In the genomic region with DNA sequence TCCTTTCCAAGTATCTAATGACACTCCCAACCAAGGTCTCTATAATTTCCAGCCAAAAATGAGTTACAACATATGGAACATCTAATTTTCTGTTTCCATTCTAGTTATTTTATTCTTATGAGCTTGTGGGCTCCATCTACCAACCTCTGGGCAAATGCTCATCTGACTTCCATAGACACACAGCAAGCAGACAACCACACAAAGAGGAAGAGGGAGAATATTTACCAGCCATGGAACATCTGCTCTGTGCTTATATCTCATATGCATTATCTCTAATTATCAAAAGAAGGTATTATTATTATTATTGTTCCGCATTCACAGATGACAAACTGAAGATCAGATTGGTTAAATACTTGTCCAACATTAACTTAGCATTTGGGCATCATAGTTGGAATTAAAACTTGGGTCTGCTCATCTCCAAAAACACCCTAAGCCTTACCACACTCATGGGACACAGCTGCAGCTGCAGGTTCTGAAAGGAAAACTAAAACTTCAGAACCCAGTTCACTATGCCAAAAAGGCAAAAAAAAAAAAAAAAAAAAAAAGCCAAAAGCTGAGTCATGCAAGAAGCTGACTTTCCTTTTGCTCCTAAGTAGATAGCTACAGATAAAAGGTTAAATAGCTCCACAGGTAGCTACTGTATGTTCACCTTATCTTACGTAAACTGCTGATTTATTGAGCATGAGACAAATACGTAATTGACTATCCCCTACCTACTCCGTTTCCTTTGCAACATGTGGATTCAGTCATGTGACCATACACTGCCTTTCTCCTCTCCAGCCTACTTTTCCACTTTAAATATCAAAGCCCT, we compare ENCODE assay signal across 10 cellular contexts. TPM values are rescaled to one million over a fixed set of nuclear protein-coding genes. Genes with fewer than 3 reads are reported as not detected.
DNase-seq lines count a peak whose midpoint lies in the region; ATAC-seq, FAIRE-seq and TF ChIP-seq lines count a peak whose summit lies in the region.
"Had no signal": no experiment of that assay in that cellular context is flagged by ENCODE, and none has a peak within 500 bp of the region (broad histone marks: within the 10 kb centered on the region; RNA-seq: fewer than 3 reads in every experiment).

No MANE protein-coding gene starts in this region.

- H2AFZ ChIP-seq in H1 (ENCODE audit: low read length), result peak overlapping the region; percentile 84

- H4K91ac ChIP-seq in H1 (replicated peaks; ENCODE audit: insufficient read length, low read length), result no peak overlapping the region

- no peaks in the 10 kb centered on the region for H3K9me3 ChIP-seq in H1 (ENCODE audit: insufficient read depth in 2 of 2, low read depth in 1 of 2, low read length in 1 of 2)
- H3K9me3 ChIP-seq: neutrophil had no signal

- H3K79me1 ChIP-seq in H1 (ENCODE audit: low read depth, low read length), result no peaks in the 10 kb centered on the region

- no peak for TF ChIP-seq POLR2A in GM12891 (IDR thresholded peaks at IDR 0.05; ENCODE audit: low read depth, low read length)
- no peak for TF ChIP-seq POLR2A in H1 (IDR thresholded peaks at IDR 0.05; ENCODE audit: control extremely low read depth in 1 of 2, low read depth in 2 of 2, low read length in 2 of 2)

- WGBS in H1 (ENCODE audit: extremely low coverage in 1 of 2, insufficient coverage in 1 of 2, insufficient read length in 1 of 2, insufficient replicate concordance in 2 of 2, low coverage in 1 of 2, low lambda C conversion rate in 2 of 2, missing lambda C conversion rate in 1 of 2), 2 experiments, result 81% methylated on average over 4 of the region's 4 CpGs; no CpG with 5 or more reads in 1 of the 2 experiments

- H3K79me2 ChIP-seq in H1 (ENCODE audit: control insufficient read depth in 1 of 2, insufficient read depth in 2 of 2, low read length in 2 of 2), result no peaks in the 10 kb centered on the region

- DNase-seq in GM12891 (ENCODE audit: insufficient read length, low spot score), result no peak
- DNase-seq in H1 (ENCODE audit: low read depth in 1 of 2, low spot score in 2 of 2), result no peak
- DNase-seq in activated CD8-positive, alpha-beta memory T cell treated with anti-CD3 and anti-CD28 coated beads, Interleukin-2, amount 10 ng/mL, durations not matched to agents 7 days and 5 days, result no peak
- no peak for DNase-seq in Right ventricle myocardium superior
- DNase-seq in omental fat pad (ENCODE audit: low spot score), result no peak
- no peak for DNase-seq in NCI-H1105 treated with DMSO at 0.1 percent for 48 hours (lab: John Stamatoyannopoulos, UW)
- DNase-seq: activated effector memory CD4-positive, alpha-beta T cell treated with Interleukin-2 at 50 U/mL for 16 hours had no signal

- H3K9ac ChIP-seq in H1 (replicated peaks in 1 of 4; ENCODE audit: extremely low read depth in 1 of 4, low read depth in 3 of 4, low read length in 3 of 4), result no peak overlapping the region

- H3K4me1 ChIP-seq in H1 (replicated peaks in 1 of 4; ENCODE audit: control insufficient read depth in 3 of 4, insufficient read depth in 4 of 4, low read length in 3 of 4), result peaks cover 3 to 10% (median 6%) of the 10 kb centered on the region in 4 experiments

- no peak overlapping the region for H3K4me2 ChIP-seq in H1 (ENCODE audit: insufficient read depth in 1 of 2, low read depth in 2 of 2, low read length in 2 of 2)

- H3K36me3 Mint-ChIP-seq in activated CD8-positive, alpha-beta memory T cell treated with anti-CD3 and anti-CD28 coated beads, Interleukin-2, amount 10 ng/mL, durations not matched to agents 7 days and 5 days, result no peaks in the 10 kb centered on the region

- no peak overlapping the region for H2BK5ac ChIP-seq in H1 (ENCODE audit: low read depth, low read length)

- no peak overlapping the region for H3K4ac ChIP-seq in H1 (replicated peaks; ENCODE audit: insufficient read length, low read depth, low read length)

- H2BK120ac ChIP-seq in H1 (replicated peaks; ENCODE audit: low read depth, low read length), result no peak overlapping the region

- H3K27ac ChIP-seq in H1 (ENCODE audit: low read depth, low read length), result no peak overlapping the region
- H3K27ac ChIP-seq: neutrophil had no signal

- TF ChIP-seq CTCF in H1 (IDR thresholded peaks at IDR 0.05; ENCODE audit: control extremely low read depth in 1 of 3, insufficient read depth in 1 of 3, low read depth in 1 of 3, low read length in 3 of 3), result no peak
- TF ChIP-seq CTCF in omental fat pad (IDR thresholded peaks at IDR 0.05), result no peak

- intact Hi-C loops in Right ventricle myocardium superior (cut with DNase I), result no loop called here

- H3K27me3 ChIP-seq in H1 (replicated peaks in 1 of 4; ENCODE audit: control insufficient read depth in 3 of 4, extremely low read depth in 1 of 4, insufficient read depth in 3 of 4, low read length in 3 of 4), result peaks cover 0 to 3% (median 0%) of the 10 kb centered on the region in 4 experiments; a peak in 5 of 7 replicates

- peaks cover 0 to 1% of the 10 kb centered on the region in 2 experiments for H4K20me1 ChIP-seq in H1 (replicated peaks in 1 of 2; ENCODE audit: control insufficient read depth in 1 of 2, insufficient read depth in 2 of 2, low read length in 2 of 2)

- H3K23ac ChIP-seq in H1 (ENCODE audit: insufficient read length), result no peak overlapping the region

- no peak for TF ChIP-seq EP300 in H1 (IDR thresholded peaks at IDR 0.05; ENCODE audit: borderline replicate concordance in 1 of 2, low read depth in 2 of 2, low read length in 2 of 2)

- no peaks in the 10 kb centered on the region for H3K4me1 Mint-ChIP-seq in activated CD8-positive, alpha-beta memory T cell treated with anti-CD3 and anti-CD28 coated beads, Interleukin-2, amount 10 ng/mL, durations not matched to agents 7 days and 5 days

- no peak for TF ChIP-seq RAD21 in H1 (IDR thresholded peaks at IDR 0.05 in 1 of 2, conservative IDR thresholded peaks at IDR 0.05 in 1 of 2; ENCODE audit: low read depth in 2 of 2, low read length in 2 of 2)

- H2AK5ac ChIP-seq in H1 (ENCODE audit: low read depth, low read length), result no peak overlapping the region

- H3K36me3 ChIP-seq in H1 (ENCODE audit: control insufficient read depth in 2 of 4, insufficient read depth in 4 of 4, low read length in 3 of 4), result no peaks in the 10 kb centered on the region
- H3K36me3 ChIP-seq: neutrophil had no signal

- FAIRE-seq in GM12891 (lab: Jason Lieb, UNC) (peak; percentile 82), H1 (lab: Jason Lieb, UNC) (no peak)

- H3K4me3 ChIP-seq in H1 (ENCODE audit: extremely low read depth in 1 of 4, insufficient read depth in 2 of 4, low read depth in 3 of 4, low read length in 4 of 4), result no peak overlapping the region

- H3K18ac ChIP-seq in H1 (ENCODE audit: extremely low read depth, low read length), result no peak overlapping the region

- POLR2A ChIA-PET in H1 (lab: Charles Lee; ENCODE audit: partially characterized antibody), result no interaction called here

- H3K27me3 Mint-ChIP-seq in activated CD8-positive, alpha-beta memory T cell treated with anti-CD3 and anti-CD28 coated beads, Interleukin-2, amount 10 ng/mL, durations not matched to agents 7 days and 5 days, result peaks cover 10% of the 10 kb centered on the region

- H3K27ac Mint-ChIP-seq in activated CD8-positive, alpha-beta memory T cell treated with anti-CD3 and anti-CD28 coated beads, Interleukin-2, amount 10 ng/mL, durations not matched to agents 7 days and 5 days, result no peak overlapping the region

- H3K56ac ChIP-seq in H1 (replicated peaks; ENCODE audit: insufficient read length, low read depth, low read length), result no peak overlapping the region

- no peak overlapping the region for H2BK15ac ChIP-seq in H1 (ENCODE audit: low read length)

- H3K4me3 Mint-ChIP-seq in activated CD8-positive, alpha-beta memory T cell treated with anti-CD3 and anti-CD28 coated beads, Interleukin-2, amount 10 ng/mL, durations not matched to agents 7 days and 5 days, result no peak overlapping the region

- H4K8ac ChIP-seq in H1 (ENCODE audit: extremely low read depth, insufficient read depth, low read length), result no peak overlapping the region

- 0 out of 2 replicates have a peak, but pooled peaks cover 1% of the 10 kb centered on the region for H3K23me2 ChIP-seq in H1 (ENCODE audit: low read depth, low read length)

- CTCF ChIA-PET in H1 (lab: Charles Lee; ENCODE audit: partially characterized antibody), result interaction anchor here (0.6 to 1.8 kb wide), 5 partner anchors 11 to 435 kb away, joined by 3 to 5 read pairs (median 3); no protein-coding TSS in a partner anchor
- CTCF ChIA-PET in activated CD8-positive, alpha-beta memory T cell treated with anti-CD3 and anti-CD28 coated beads, Interleukin-2, amount 10 ng/mL, durations not matched to agents 7 days and 5 days (lab: Charles Lee), result no interaction called here

- no peak overlapping the region for H4K5ac ChIP-seq in H1 (ENCODE audit: insufficient read length, low read depth, low read length)

- ATAC-seq in GM21515 (IDR thresholded peaks at IDR 0.05; ENCODE audit: unreplicated experiment) (peak; percentile 43), HG03378 (IDR thresholded peaks at IDR 0.05; ENCODE audit: unreplicated experiment) (peak; percentile 44), Right ventricle myocardium superior (ENCODE audit: poor library complexity) (no peak), omental fat pad (ENCODE audit: low FRiP score) (no peak)
- no peak for ATAC-seq in activated CD8-positive, alpha-beta memory T cell treated with anti-CD3 and anti-CD28 coated beads, Interleukin-2, amount 10 ng/mL, durations not matched to agents 7 days and 5 days

- no peak overlapping the region for H3K14ac ChIP-seq in H1 (ENCODE audit: insufficient read length)

- no peak overlapping the region for H2BK20ac ChIP-seq in H1 (ENCODE audit: low read length)

- no peak overlapping the region for H2BK12ac ChIP-seq in H1 (ENCODE audit: low read depth, low read length)

- H3K9me3 Mint-ChIP-seq in activated CD8-positive, alpha-beta memory T cell treated with anti-CD3 and anti-CD28 coated beads, Interleukin-2, amount 10 ng/mL, durations not matched to agents 7 days and 5 days (ENCODE audit: low read depth), result no peaks in the 10 kb centered on the region

RNA-seq across cellular contexts. Expression of gene TCL1B, which starts 23.6 kb away (rescaled TPM):
- not detected for polyA plus RNA-seq in GM12891 (2012; ENCODE audit: low read depth, missing spikeins)
- total RNA-seq in H1 (2021; fragmentation: NEBNext Ultra II Directional; extraction: Animal tissue kit (Norgen Biotek cat#: 25700)), result 7.5 and 9.6 TPM in 2 replicates
- 11.5 and 14.7 TPM in 2 replicates for polyA plus RNA-seq in H1 (2011; rRNA removed)
- polyA plus RNA-seq in H1 (2011; cell fraction: cytosol; rRNA removed), result 14.7 TPM
- polyA plus RNA-seq in H1 (2011; cell fraction: nucleus; rRNA removed), result 14.3 TPM
- 5.0 to 9.1 TPM (median 5.9 TPM) in 4 replicates for polyA plus RNA-seq in H1 (2012, experiment 1 of 2)
- polyA plus RNA-seq in H1 (2012, experiment 2 of 2), result 4.6 TPM
- polyA plus RNA-seq in H1 (2013, experiment 1 of 2), result 6.5 TPM
- polyA plus RNA-seq in H1 (2013, experiment 2 of 2), result 6.0 TPM
- polyA minus RNA-seq in H1 (2011; rRNA and poly(A)+ RNA removed), result 4.6 and 5.3 TPM in 2 replicates
- polyA minus RNA-seq in H1 (2011; cell fraction: cytosol; rRNA and poly(A)+ RNA removed), result 1.4 TPM
- 3.5 TPM for polyA minus RNA-seq in H1 (2011; cell fraction: nucleus; rRNA and poly(A)+ RNA removed)
- not detected for total RNA-seq in activated CD8-positive, alpha-beta memory T cell treated with anti-CD3 and anti-CD28 coated beads, Interleukin-2, amount 10 ng/mL, durations not matched to agents 7 days and 5 days
- total RNA-seq in Right ventricle myocardium superior, result not detected
- total RNA-seq in omental fat pad, result not detected

RNA-seq across cellular contexts. Expression of gene TCL1A, which starts 51.3 kb away (rescaled TPM):
- 49.0 TPM for polyA plus RNA-seq in GM12891 (2012; ENCODE audit: low read depth, missing spikeins)
- total RNA-seq in H1 (2021; fragmentation: NEBNext Ultra II Directional; extraction: Animal tissue kit (Norgen Biotek cat#: 25700)), result 0.35 and 0.65 TPM in 2 replicates
- polyA plus RNA-seq in H1 (2011; rRNA removed), result 7.6 and 8.8 TPM in 2 replicates
- 5.6 TPM for polyA plus RNA-seq in H1 (2011; cell fraction: cytosol; rRNA removed)
- polyA plus RNA-seq in H1 (2011; cell fraction: nucleus; rRNA removed), result 6.5 TPM
- polyA plus RNA-seq in H1 (2012, experiment 1 of 2), result 1.8 to 2.5 TPM (median 2.3 TPM) in 4 replicates
- polyA plus RNA-seq in H1 (2012, experiment 2 of 2), result 1.8 TPM
- polyA plus RNA-seq in H1 (2013, experiment 1 of 2), result 0.47 TPM
- 0.50 TPM for polyA plus RNA-seq in H1 (2013, experiment 2 of 2)
- 4.1 and 6.4 TPM in 2 replicates for polyA minus RNA-seq in H1 (2011; rRNA and poly(A)+ RNA removed)
- 2.2 TPM for polyA minus RNA-seq in H1 (2011; cell fraction: cytosol; rRNA and poly(A)+ RNA removed)
- 1.00 TPM for polyA minus RNA-seq in H1 (2011; cell fraction: nucleus; rRNA and poly(A)+ RNA removed)
- not detected for total RNA-seq in activated CD8-positive, alpha-beta memory T cell treated with anti-CD3 and anti-CD28 coated beads, Interleukin-2, amount 10 ng/mL, durations not matched to agents 7 days and 5 days
- total RNA-seq in Right ventricle myocardium superior (not detected), omental fat pad (not detected)

Comparison
In these comparisons a context has a peak if more than half of its experiments do, and no peak if none do; other contexts are left out.
1. ATAC-seq: peak in GM21515 (single experiment) and HG03378 (single experiment); none in activated CD8-positive, alpha-beta memory T cell treated with anti-CD3 and anti-CD28 coated beads, Interleukin-2, amount 10 ng/mL, durations not matched to agents 7 days and 5 days (single experiment), Right ventricle myocardium superior (single experiment) and omental fat pad (single experiment).